ENCODE assay signal across 17 cellular contexts in the genomic region with DNA sequence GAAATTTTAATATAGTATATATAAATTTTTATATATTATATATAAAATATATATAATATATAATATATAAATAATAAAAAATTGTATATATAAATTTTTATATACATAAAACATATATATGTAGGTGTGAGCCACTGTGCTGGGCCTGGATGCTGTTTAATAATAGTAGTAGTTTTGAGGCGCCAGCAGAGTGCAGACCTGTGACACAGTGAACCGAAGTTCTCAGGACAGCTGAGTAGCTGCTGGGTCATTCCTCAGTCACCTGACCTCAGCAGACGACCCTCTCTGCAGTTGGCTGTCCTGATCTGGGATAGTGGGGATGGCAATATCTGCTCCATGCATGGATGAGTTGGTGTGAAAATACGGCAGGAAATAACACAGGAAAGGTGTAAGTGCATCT. TPM values are rescaled to one million over a fixed set of nuclear protein-coding genes. Genes with fewer than 3 reads are reported as not detected.
DNase-seq lines count a peak whose midpoint lies in the region; ATAC-seq and TF ChIP-seq lines count a peak whose summit lies in the region.
"Had no signal": no experiment of that assay in that cellular context is flagged by ENCODE, and none has a peak within 500 bp of the region (broad histone marks: within the 10 kb centered on the region; RNA-seq: fewer than 3 reads in every experiment).

No MANE protein-coding gene starts in this region.

- no peak overlapping the region for H3K4me2 ChIP-seq in hepatocyte

- peak; percentile 38 for DNase-seq in A673 (ENCODE audit: low spot score)
- DNase-seq in H4 (ENCODE audit: low spot score) = peak; percentile 52
- DNase-seq in SJCRH30 = peak; percentile 29 to 56
- DNase-seq in hepatocyte (ENCODE audit: low spot score) = no peak
- DNase-seq in activated gamma-delta T cell treated with Interleukin-2 at 50 U/mL for 16 hours = no peak
- DNase-seq in SIG-M5 treated with dmso at 0.1 percent for 504 hours (lab: John Stamatoyannopoulos, UW; ENCODE audit: unreplicated experiment) = no peak
- no peak for DNase-seq in left ventricle myocardium superior
- DNase-seq: activated CD8-positive, alpha-beta memory T cell treated with anti-CD3 and anti-CD28 coated beads, Interleukin-2, amount 10 ng/mL, durations not matched to agents 7 days and 5 days; activated naive CD8-positive, alpha-beta T cell treated with anti-CD3 and anti-CD28 coated beads, Interleukin-2, amount 10 ng/mL, durations not matched to agents 7 days and 5 days; colonic mucosa; GDM1; islet precursor cell; NCI-H1694 treated with DMSO at 0.1 percent for 48 hours; spleen; T1000 had no signal

- H4K20me1 ChIP-seq in hepatocyte (ENCODE audit: insufficient read depth, poor library complexity, severe bottlenecking) = no peaks in the 10 kb centered on the region

- H3K4me1 ChIP-seq in A673 (ENCODE audit: insufficient read depth, low read length, poor library complexity, severe bottlenecking) = peaks cover 24% of the 10 kb centered on the region
- H3K4me1 ChIP-seq in SJCRH30 = no peaks in the 10 kb centered on the region; the same call in 1 of the 2 replicates
- peaks cover 12% of the 10 kb centered on the region for H3K4me1 ChIP-seq in hepatocyte (ENCODE audit: insufficient read depth)
- H3K4me1 ChIP-seq: colonic mucosa had no signal

- no peaks in the 10 kb centered on the region for H3K9me2 ChIP-seq in hepatocyte (replicated peaks; ENCODE audit: insufficient read depth)

- no TSS peak for BruUV-seq in A673 (replicated peaks; lab: Mats Ljungman, UMichigan)

- H3K79me2 ChIP-seq in hepatocyte = peaks cover 15% of the 10 kb centered on the region

- H3K36me3 ChIP-seq in A673 (ENCODE audit: insufficient read depth, low read length, poor library complexity, severe bottlenecking) (peaks cover 8% of the 10 kb centered on the region), SJCRH30 (no peaks in the 10 kb centered on the region), hepatocyte (replicated peaks; ENCODE audit: insufficient read depth, low read depth) (no peaks in the 10 kb centered on the region)
- H3K36me3 ChIP-seq: colonic mucosa had no signal

- CTCF ChIA-PET in A673 (lab: Charles Lee) = interaction anchor here (0.9 kb wide), 1 partner anchor 271 kb away, joined by 3 read pairs; no protein-coding TSS in a partner anchor

- TF ChIP-seq CTCF in A673 (conservative IDR thresholded peaks at IDR 0.05; ENCODE audit: low read depth, low read length) (no peak), hepatocyte (IDR thresholded peaks at IDR 0.05; ENCODE audit: poor library complexity) (peak; percentile 4)

- H3K27me3 ChIP-seq in A673 (replicated peaks; ENCODE audit: insufficient read depth, low read depth, low read length, poor library complexity) (no peaks in the 10 kb centered on the region), SJCRH30 (no peaks in the 10 kb centered on the region), hepatocyte (no peaks in the 10 kb centered on the region)
- H3K27me3 ChIP-seq: colonic mucosa, spleen had no signal

- peak overlapping the region; percentile 9 for H3K4me3 ChIP-seq in A673 (ENCODE audit: low read depth, low read length, poor library complexity, severe bottlenecking)
- H3K4me3 ChIP-seq in SJCRH30 = no peak overlapping the region
- H3K4me3 ChIP-seq in hepatocyte = no peak overlapping the region
- H3K4me3 ChIP-seq: colonic mucosa, spleen had no signal

- H3K9me3 ChIP-seq in A673 (ENCODE audit: low read depth, low read length, poor library complexity, severe bottlenecking) (no peaks in the 10 kb centered on the region), SJCRH30 (replicated peaks) (no peaks in the 10 kb centered on the region), hepatocyte (ENCODE audit: low read depth) (no peaks in the 10 kb centered on the region)
- H3K9me3 ChIP-seq: colonic mucosa, spleen had no signal

- POLR2A ChIA-PET in A673 (lab: Charles Lee; ENCODE audit: low non-redundant PET) = no interaction called here

- 28% methylated on average over 4 of the region's 4 CpGs for WGBS in hepatocyte (ENCODE audit: low lambda C conversion rate, missing lambda C conversion rate)

- no peak for ATAC-seq in left ventricle myocardium superior
- ATAC-seq in HG03521 (IDR thresholded peaks at IDR 0.05; ENCODE audit: unreplicated experiment) = no peak
- ATAC-seq: activated CD8-positive, alpha-beta memory T cell treated with anti-CD3 and anti-CD28 coated beads, Interleukin-2, amount 10 ng/mL, durations not matched to agents 7 days and 5 days; natural killer cell treated with Interleukin-12 subunit alpha and Interleukin-12 subunit beta and Interleukin-15 and Interleukin-18, amount 100 ng/mL, for 72 hours had no signal

- peak overlapping the region; percentile 96 for H3K27ac ChIP-seq in A673 (ENCODE audit: low read depth, low read length, poor library complexity, severe bottlenecking)
- H3K27ac ChIP-seq in SJCRH30 = no peak overlapping the region
- no peak overlapping the region for H3K27ac ChIP-seq in hepatocyte
- H3K27ac ChIP-seq: colonic mucosa, spleen had no signal

- H2AFZ ChIP-seq in hepatocyte = no peak overlapping the region

- intact Hi-C loops in A673 (cut with micrococcal nuclease; ENCODE audit: unreplicated experiment) = loop anchor here (10.0 kb wide), 1 partner anchor 631 kb away; no protein-coding TSS in a partner anchor
- intact Hi-C loops in left ventricle myocardium superior (cut with micrococcal nuclease) = no loop called here

RNA-seq across cellular contexts. Expression of gene SNX18, which starts 3.3 kb away (rescaled TPM):
- total RNA-seq in A673 (2021) = 140 and 143 TPM in 2 replicates
- total RNA-seq in H4 (2014; rRNA removed; shearing (Covaris generic)) = 10.0 and 10.1 TPM in 2 replicates
- 8.4 and 9.3 TPM in 2 replicates for total RNA-seq in SJCRH30 (2014; rRNA removed; shearing (Covaris generic))
- 28.6 and 33.0 TPM in 2 replicates for total RNA-seq in hepatocyte
- 5.6 and 6.5 TPM in 2 replicates for polyA plus RNA-seq in hepatocyte
- 20.9 TPM for total RNA-seq in left ventricle myocardium superior

RNA-seq across cellular contexts. Expression of gene HSPB3, which starts 58.8 kb away (rescaled TPM):
- total RNA-seq in A673 (2021) (not detected in 2 replicates), hepatocyte (1.8 and 3.2 TPM in 2 replicates), left ventricle myocardium superior (492 TPM)
- 25.8 and 26.7 TPM in 2 replicates for total RNA-seq in H4 (2014; rRNA removed; shearing (Covaris generic))
- total RNA-seq in SJCRH30 (2014; rRNA removed; shearing (Covaris generic)) = 0.51 and 0.86 TPM in 2 replicates
- polyA plus RNA-seq in hepatocyte = 0.41 and 0.77 TPM in 2 replicates
- total RNA-seq: activated CD8-positive, alpha-beta memory T cell treated with anti-CD3 and anti-CD28 coated beads, Interleukin-2, amount 10 ng/mL, durations not matched to agents 7 days and 5 days; activated naive CD8-positive, alpha-beta T cell treated with anti-CD3 and anti-CD28 coated beads, Interleukin-2, amount 10 ng/mL, durations not matched to agents 7 days and 5 days; natural killer cell treated with Interleukin-12 subunit alpha and Interleukin-12 subunit beta and Interleukin-15 and Interleukin-18, amount 100 ng/mL, for 72 hours had no signal

Comparison
In these comparisons a context has a peak if more than half of its experiments do, and no peak if none do; other contexts are left out.
1. DNase-seq: peak in A673 (single experiment), H4 (single experiment) and SJCRH30 (2 of 2); none in hepatocyte (single experiment), activated gamma-delta T cell treated with Interleukin-2 at 50 U/mL for 16 hours (single experiment), SIG-M5 treated with dmso at 0.1 percent for 504 hours (single experiment) and left ventricle myocardium superior (single experiment).
2. RNA of gene HSPB3, which starts 58.8 kb away (total RNA-seq): 492 TPM in left ventricle myocardium superior (single experiment); 25.8 to 26.7 TPM in H4, 1.8 to 3.2 TPM in hepatocyte, 0.51 to 0.86 TPM in SJCRH30 and not detected in A673; every median in the first group is over 10 times any median in the second.